ENCODE assay signal across 1 cellular context in the genomic region with DNA sequence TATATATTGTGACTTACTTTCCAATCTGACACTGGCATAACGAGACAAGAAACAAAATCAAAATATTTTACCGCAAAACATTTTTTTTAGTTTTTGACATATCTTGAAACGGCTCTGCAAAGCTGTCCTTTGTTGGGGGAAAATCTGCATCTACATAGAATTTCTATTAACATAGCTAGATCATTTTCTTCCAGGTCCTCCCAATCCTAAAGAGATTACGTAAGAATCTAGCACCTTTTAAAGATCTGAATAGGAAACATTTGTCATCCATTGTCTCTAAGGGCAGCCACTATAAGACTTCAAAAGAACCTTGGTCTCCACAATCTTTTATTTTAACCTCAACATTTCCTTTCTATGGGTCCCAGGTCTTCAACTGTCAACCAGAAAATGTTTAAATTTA.
TF ChIP-seq lines count a peak whose summit lies in the region.

No MANE protein-coding gene starts in this region.

TF ChIP-seq in GM23338, 12 proteins besides CTCF, POLR2A, EP300 and RAD21:
- no peak for TF ChIP-seq EZH2phosphoT487 (IDR thresholded peaks at IDR 0.05; ENCODE audit: unreplicated experiment)
- TF ChIP-seq ZNF462 (CRISPR knock-in tag; IDR thresholded peaks at IDR 0.05): no peak
- TF ChIP-seq JUNB (IDR thresholded peaks at IDR 0.05; ENCODE audit: unreplicated experiment): no peak
- no peak for TF ChIP-seq NANOG (IDR thresholded peaks at IDR 0.05; ENCODE audit: borderline replicate concordance)
- no peak for TF ChIP-seq POLR2AphosphoS5 (IDR thresholded peaks at IDR 0.05; ENCODE audit: low read depth)
